1 cellular context compared by ENCODE assay signal in genomic region chr4:83010111-83010521, GRCh38.
TF ChIP-seq lines count a peak whose summit lies in the region.

No MANE protein-coding gene starts in this region.

TF ChIP-seq in endothelial cell of umbilical vein, 7 proteins besides CTCF, POLR2A, EP300 and RAD21 (continued from another document):
- TF ChIP-seq MYC (IDR thresholded peaks at IDR 0.05; ENCODE audit: low read depth, low read length) = no peak
- TF ChIP-seq JUN (IDR thresholded peaks at IDR 0.05; ENCODE audit: borderline replicate concordance, insufficient read depth, insufficient read length, low read depth) = no peak
- no peak for TF ChIP-seq EZH2 (IDR thresholded peaks at IDR 0.05; ENCODE audit: borderline replicate concordance, low read depth, low read length, severe bottlenecking)
- TF ChIP-seq POLR2AphosphoS5 (IDR thresholded peaks at IDR 0.05; ENCODE audit: insufficient read depth, low read depth, low read length) = no peak
- no peak for TF ChIP-seq FOS (IDR thresholded peaks at IDR 0.05; ENCODE audit: borderline replicate concordance, insufficient read depth, low read length)
